Comparison of ENCODE assay signal across 10 cellular contexts in the genomic region with DNA sequence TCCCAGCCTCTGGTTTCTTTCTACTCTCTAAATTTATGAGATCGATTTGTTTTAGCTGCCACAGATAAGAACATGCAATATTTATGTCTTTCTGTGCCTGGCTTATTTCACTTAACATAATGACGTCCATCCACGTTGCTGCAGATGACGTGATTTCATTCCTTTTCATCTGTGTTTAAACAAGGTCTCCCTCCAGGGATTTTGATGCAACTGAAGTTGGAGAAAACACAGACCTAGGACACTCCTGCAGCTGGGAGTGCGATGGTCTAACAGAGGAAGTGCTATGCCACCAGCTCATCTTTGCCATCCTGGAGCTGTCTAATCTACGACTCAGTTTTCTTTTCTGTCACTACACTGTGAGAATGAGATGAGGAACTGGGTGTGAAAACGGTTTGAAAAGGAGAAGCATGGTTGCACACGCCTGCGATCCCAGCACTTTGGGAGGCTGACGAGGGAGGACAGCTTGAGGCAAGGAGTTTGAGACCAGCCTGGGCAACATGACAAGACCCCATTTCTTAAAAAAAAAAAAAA. TPM values are rescaled to one million over a fixed set of nuclear protein-coding genes. Genes with fewer than 3 reads are reported as not detected.
DNase-seq lines count a peak whose midpoint lies in the region; ATAC-seq and TF ChIP-seq lines count a peak whose summit lies in the region.
"Had no signal": no experiment of that assay in that cellular context is flagged by ENCODE, and none has a peak within 500 bp of the region (broad histone marks: within the 10 kb centered on the region; RNA-seq: fewer than 3 reads in every experiment).

No MANE protein-coding gene starts in this region.

- peak overlapping the region in 2 of 4 donors; percentile 90 to 93 for H3K4me3 ChIP-seq in tibial nerve

- no peak for ATAC-seq in activated naive CD4-positive, alpha-beta T cell treated with anti-CD3 and anti-CD28 coated beads, Interleukin-2, amount 50 U/mL, for 72 hours
- no peak for ATAC-seq in HG02884 (IDR thresholded peaks at IDR 0.05; ENCODE audit: unreplicated experiment)
- no peak for ATAC-seq in HG03175 (IDR thresholded peaks at IDR 0.05; ENCODE audit: unreplicated experiment)

- H3K36me3 Mint-ChIP-seq in activated naive CD4-positive, alpha-beta T cell treated with anti-CD3 and anti-CD28 coated beads, Interleukin-2, amount 10 ng/mL, durations not matched to agents 7 days and 5 days = peaks cover 12% of the 10 kb centered on the region
- peaks cover 0 to 10% of the 10 kb centered on the region in 2 donors for H3K36me3 Mint-ChIP-seq in activated naive CD4-positive, alpha-beta T cell treated with anti-CD3 and anti-CD28 coated beads, Interleukin-2, amount 50 U/mL, for 72 hours

- H3K36me3 ChIP-seq in tibial nerve = no peaks in the 10 kb centered on the region
- H3K36me3 ChIP-seq: adrenal gland had no signal

- no peak for TF ChIP-seq CTCF in tibial nerve (IDR thresholded peaks at IDR 0.05)

- DNase-seq in activated naive CD4-positive, alpha-beta T cell treated with anti-CD3 and anti-CD28 coated beads, Interleukin-2, amount 10 ng/mL, durations not matched to agents 7 days and 5 days = no peak
- no peak for DNase-seq in activated naive CD4-positive, alpha-beta T cell treated with anti-CD3 and anti-CD28 coated beads, Interleukin-2, amount 50 U/mL, for 72 hours (ENCODE audit: low spot score in 2 of 2)
- DNase-seq in SKM-1 (lab: John Stamatoyannopoulos, UW; ENCODE audit: unreplicated experiment) = peak; percentile 37
- peak; percentile 73 for DNase-seq in hepatic stellate cell (ENCODE audit: low spot score)
- DNase-seq in tibial nerve (ENCODE audit: low spot score in 2 of 2) = peak in 1 of 2 donors; percentile 25
- DNase-seq in stimulated activated CD4-positive, alpha-beta T cell treated with anti-CD3 and anti-CD28 coated beads, Interleukin-1b, Interleukin-23, amount 100 ng/mL, for 48 hours = no peak
- DNase-seq: nucleus accumbens had no signal

- peak in 1 of 2 donors; percentile 29 for TF ChIP-seq POLR2A in tibial nerve (IDR thresholded peaks at IDR 0.05)

- H3K27ac ChIP-seq in tibial nerve = peak overlapping the region in 3 of 4 donors; percentile 90 to 99 (median 98)

- no peaks in the 10 kb centered on the region for H3K27me3 ChIP-seq in tibial nerve
- H3K27me3 ChIP-seq: adrenal gland had no signal

- peak in 1 of 2 donors; percentile 5 for TF ChIP-seq EP300 in tibial nerve (IDR thresholded peaks at IDR 0.05)

- WGBS in tibial nerve, 2 donors = 65 to 69% methylated on average over 10 of the region's 10 CpGs

- no peaks in the 10 kb centered on the region for H3K9me3 Mint-ChIP-seq in activated naive CD4-positive, alpha-beta T cell treated with anti-CD3 and anti-CD28 coated beads, Interleukin-2, amount 10 ng/mL, durations not matched to agents 7 days and 5 days
- H3K9me3 Mint-ChIP-seq in activated naive CD4-positive, alpha-beta T cell treated with anti-CD3 and anti-CD28 coated beads, Interleukin-2, amount 50 U/mL, for 72 hours = no peaks in the 10 kb centered on the region

- peaks cover 34% of the 10 kb centered on the region for H3K27me3 Mint-ChIP-seq in activated naive CD4-positive, alpha-beta T cell treated with anti-CD3 and anti-CD28 coated beads, Interleukin-2, amount 10 ng/mL, durations not matched to agents 7 days and 5 days

- CTCF ChIA-PET in activated naive CD4-positive, alpha-beta T cell treated with anti-CD3 and anti-CD28 coated beads, Interleukin-2, amount 10 ng/mL, durations not matched to agents 7 days and 5 days (lab: Charles Lee) = no interaction called here

- H3K27ac Mint-ChIP-seq in activated naive CD4-positive, alpha-beta T cell treated with anti-CD3 and anti-CD28 coated beads, Interleukin-2, amount 10 ng/mL, durations not matched to agents 7 days and 5 days = peak overlapping the region; percentile 81
- peak overlapping the region in 1 of 2 donors; percentile 88 for H3K27ac Mint-ChIP-seq in activated naive CD4-positive, alpha-beta T cell treated with anti-CD3 and anti-CD28 coated beads, Interleukin-2, amount 50 U/mL, for 72 hours

- no peaks in the 10 kb centered on the region for H3K9me3 ChIP-seq in tibial nerve
- H3K9me3 ChIP-seq: adrenal gland had no signal

- H3K4me3 Mint-ChIP-seq in activated naive CD4-positive, alpha-beta T cell treated with anti-CD3 and anti-CD28 coated beads, Interleukin-2, amount 10 ng/mL, durations not matched to agents 7 days and 5 days = peak overlapping the region; percentile 67

- peaks cover 0 to 33% (median 11%) of the 10 kb centered on the region in 4 donors for H3K4me1 ChIP-seq in tibial nerve

- H3K4me1 Mint-ChIP-seq in activated naive CD4-positive, alpha-beta T cell treated with anti-CD3 and anti-CD28 coated beads, Interleukin-2, amount 10 ng/mL, durations not matched to agents 7 days and 5 days = peaks cover 39% of the 10 kb centered on the region

RNA-seq across cellular contexts. Expression of gene KCTD7, which starts 1.5 kb away (rescaled TPM):
- total RNA-seq in activated naive CD4-positive, alpha-beta T cell treated with anti-CD3 and anti-CD28 coated beads, Interleukin-2, amount 50 U/mL, for 72 hours = 10 to 100 TPM in 1 of 2 donors, 1 to 10 TPM in 1; 8.2 to 11.3 TPM
- 10 to 100 TPM; 15.9 to 28.8 (median 22.1) TPM for total RNA-seq in tibial nerve

Comparison
In these comparisons a context has a peak if more than half of its experiments do, and no peak if none do; other contexts are left out.
1. DNase-seq: peak in SKM-1 (single experiment) and hepatic stellate cell (single experiment); none in activated naive CD4-positive, alpha-beta T cell treated with anti-CD3 and anti-CD28 coated beads, Interleukin-2, amount 10 ng/mL, durations not matched to agents 7 days and 5 days (single experiment), activated naive CD4-positive, alpha-beta T cell treated with anti-CD3 and anti-CD28 coated beads, Interleukin-2, amount 50 U/mL, for 72 hours (0 of 2) and stimulated activated CD4-positive, alpha-beta T cell treated with anti-CD3 and anti-CD28 coated beads, Interleukin-1b, Interleukin-23, amount 100 ng/mL, for 48 hours (single experiment).